Comparison of ENCODE assay signal across 18 cellular contexts in genomic region chr2:106129150-106129549, GRCh38.
"Had no signal": no experiment of that assay in that cellular context is flagged by ENCODE, and none has a peak within 500 bp of the region (broad histone marks: within the 10 kb centered on the region; RNA-seq: fewer than 3 reads in every experiment).

No MANE protein-coding gene starts in this region.

- ATAC-seq: activated CD4-positive, alpha-beta T cell treated with anti-CD3 and anti-CD28 coated beads for 36 hours; esophagus mucosa; gastroesophageal sphincter; mucosa of descending colon; right lobe of liver; stimulated activated memory B cell treated with anti-CD40 and anti-IgM and Interleukin-4, amounts not matched to agents 10 μg/mL and 1 μg/mL and 100 μg/mL, for 72 hours; WTC11 had no signal

- H3K9me3 Mint-ChIP-seq: activated naive CD4-positive, alpha-beta T cell treated with anti-CD3 and anti-CD28 coated beads, Interleukin-2, amount 10 ng/mL, durations not matched to agents 7 days and 5 days; memory B cell; naive B cell; stimulated activated memory B cell treated with anti-CD40 and anti-IgM and Interleukin-4, amounts not matched to agents 10 μg/mL and 1 μg/mL and 100 μg/mL, for 72 hours; type B pancreatic cell; WTC11 had no signal

- H3K27ac Mint-ChIP-seq: activated CD4-positive, alpha-beta T cell treated with anti-CD3 and anti-CD28 coated beads for 36 hours; activated naive CD4-positive, alpha-beta T cell treated with anti-CD3 and anti-CD28 coated beads, Interleukin-2, amount 10 ng/mL, durations not matched to agents 7 days and 5 days; memory B cell; stimulated activated memory B cell treated with anti-CD40 and anti-IgM and Interleukin-4, amounts not matched to agents 10 μg/mL and 1 μg/mL and 100 μg/mL, for 72 hours; WTC11 had no signal

- H2AFZ ChIP-seq: parathyroid adenoma had no signal

- H3K4me1 ChIP-seq: adrenal gland, breast epithelium, testis had no signal

- H3K9ac ChIP-seq: parathyroid adenoma had no signal

- H3K4me3 ChIP-seq: adrenal gland, breast epithelium, gastroesophageal sphincter, mucosa of descending colon, right lobe of liver, testis had no signal

- H3K9me3 ChIP-seq: adrenal gland, breast epithelium, gastroesophageal sphincter, mucosa of descending colon, right lobe of liver, testis had no signal

- H3K27me3 ChIP-seq: adrenal gland, breast epithelium, gastroesophageal sphincter, right lobe of liver, testis had no signal

- H3K27ac ChIP-seq: adrenal gland, breast epithelium, gastroesophageal sphincter, parathyroid adenoma, right lobe of liver, testis had no signal

- DNase-seq: activated CD4-positive, alpha-beta T cell treated with anti-CD3 and anti-CD28 coated beads for 36 hours; activated CD4-positive, alpha-beta T cell treated with anti-CD3 and anti-CD28 coated beads, Interleukin-2, amount 50 U/mL, for 48 hours; activated naive CD4-positive, alpha-beta T cell treated with anti-CD3 and anti-CD28 coated beads, Interleukin-2, amount 10 ng/mL, durations not matched to agents 7 days and 5 days; adrenal gland; effector CD4-positive, alpha-beta T cell; mucosa of descending colon; naive B cell; right lobe of liver; stimulated activated CD4-positive, alpha-beta T cell treated with anti-CD3 and anti-CD28 coated beads, Interleukin-4, amount 100 ng/mL, for 4 hours; testis had no signal

- H3K27me3 Mint-ChIP-seq: activated CD4-positive, alpha-beta T cell treated with anti-CD3 and anti-CD28 coated beads for 36 hours; activated naive CD4-positive, alpha-beta T cell treated with anti-CD3 and anti-CD28 coated beads, Interleukin-2, amount 10 ng/mL, durations not matched to agents 7 days and 5 days; memory B cell; naive B cell; stimulated activated memory B cell treated with anti-CD40 and anti-IgM and Interleukin-4, amounts not matched to agents 10 μg/mL and 1 μg/mL and 100 μg/mL, for 72 hours; type B pancreatic cell had no signal

- H3K36me3 ChIP-seq: adrenal gland, breast epithelium, right lobe of liver had no signal

- H3K4me3 Mint-ChIP-seq: activated CD4-positive, alpha-beta T cell treated with anti-CD3 and anti-CD28 coated beads for 36 hours; activated naive CD4-positive, alpha-beta T cell treated with anti-CD3 and anti-CD28 coated beads, Interleukin-2, amount 10 ng/mL, durations not matched to agents 7 days and 5 days; memory B cell; naive B cell; stimulated activated memory B cell treated with anti-CD40 and anti-IgM and Interleukin-4, amounts not matched to agents 10 μg/mL and 1 μg/mL and 100 μg/mL, for 72 hours; WTC11 had no signal
